Comparison of ENCODE assay signal across 15 cellular contexts in the genomic region with DNA sequence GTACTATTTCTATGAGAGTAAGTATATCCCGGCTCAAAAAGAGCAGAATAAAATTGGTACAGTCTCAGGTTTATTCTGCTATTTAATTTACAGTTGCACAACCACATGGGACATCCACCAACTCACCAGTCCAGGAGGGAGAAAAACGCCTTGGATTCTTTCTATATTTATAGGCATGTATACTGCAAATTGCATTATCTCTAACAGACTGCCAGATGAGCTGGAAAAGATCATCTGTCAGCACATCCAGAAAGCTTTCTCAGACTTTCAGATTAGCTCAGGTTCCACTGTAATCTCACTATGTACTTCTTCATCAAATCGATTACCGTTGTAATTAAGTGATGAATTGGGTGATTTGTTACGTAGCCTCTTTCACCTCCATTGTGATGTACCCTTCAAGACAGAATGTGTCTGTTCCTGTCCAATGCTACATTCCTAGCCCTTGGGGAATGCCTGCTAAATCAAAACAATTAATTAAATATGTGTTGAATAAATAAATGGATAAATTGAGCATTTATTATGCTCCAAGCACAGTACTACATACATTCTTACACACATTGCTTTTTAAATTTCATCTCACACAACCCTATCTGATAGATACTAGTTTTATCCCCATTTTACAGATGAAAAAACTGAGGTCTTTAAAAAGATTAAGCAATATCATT.
DNase-seq lines count a peak whose midpoint lies in the region; TF ChIP-seq lines count a peak whose summit lies in the region.
"Had no signal": no experiment of that assay in that cellular context is flagged by ENCODE, and none has a peak within 500 bp of the region (broad histone marks: within the 10 kb centered on the region; RNA-seq: fewer than 3 reads in every experiment).

No MANE protein-coding gene starts in this region.

- no peaks in the 10 kb centered on the region for H3K9me3 ChIP-seq in WERI-Rb-1 (ENCODE audit: severe bottlenecking)

- H3K27me3 ChIP-seq in WERI-Rb-1 (ENCODE audit: insufficient read depth, low read depth, severe bottlenecking), result no peaks in the 10 kb centered on the region
- H3K27me3 ChIP-seq: BLaER1 treated with 17β-estradiol and CSF1 and Interleukin-3, amounts not matched to agents 10 nM and 100 nM had no signal

- DNase-seq in NCI-H82 (lab: John Stamatoyannopoulos, UW), result peak; percentile 86
- no peak for DNase-seq in WERI-Rb-1
- DNase-seq in foreskin fibroblast, result peak; percentile 6 to 23
- peak; percentile 32 for DNase-seq in superior temporal gyrus (ENCODE audit: extremely low spot score)
- no peak for DNase-seq in NCI-H2107 (lab: John Stamatoyannopoulos, UW)
- no peak for DNase-seq in NCI-H1930 (lab: John Stamatoyannopoulos, UW)
- DNase-seq in DMS 273 (lab: John Stamatoyannopoulos, UW; ENCODE audit: unreplicated experiment), result no peak
- DNase-seq: 8988T; AML-193; CD4-positive, CD25-positive, alpha-beta regulatory T cell; DMS79; H7; IMR-90 had no signal

- no peaks in the 10 kb centered on the region for H3K36me3 ChIP-seq in WERI-Rb-1
- H3K36me3 ChIP-seq: BLaER1 treated with 17β-estradiol and CSF1 and Interleukin-3, amounts not matched to agents 10 nM and 100 nM had no signal

- H3K27ac ChIP-seq in WERI-Rb-1, result peak overlapping the region; percentile 57
- H3K27ac ChIP-seq: BLaER1 treated with 17β-estradiol and CSF1 and Interleukin-3, amounts not matched to agents 10 nM and 100 nM had no signal

- no peak for TF ChIP-seq CTCF in WERI-Rb-1 (IDR thresholded peaks at IDR 0.05; ENCODE audit: low read depth, low read length)
- no peak for TF ChIP-seq CTCF in foreskin fibroblast (IDR thresholded peaks at IDR 0.05; ENCODE audit: low read depth, low read length)

- H3K4me3 ChIP-seq in WERI-Rb-1 (ENCODE audit: low read depth, low read length), result no peak overlapping the region
- no peak overlapping the region for H3K4me3 ChIP-seq in foreskin fibroblast (ENCODE audit: low read depth in 1 of 2, low read length in 2 of 2)
- H3K4me3 ChIP-seq: BLaER1 treated with 17β-estradiol and CSF1 and Interleukin-3, amounts not matched to agents 10 nM and 100 nM; GM23338 had no signal

Comparison
In these comparisons a context has a peak if more than half of its experiments do, and no peak if none do; other contexts are left out.
1. DNase-seq: peak in NCI-H82 (single experiment), foreskin fibroblast (2 of 2) and superior temporal gyrus (single experiment); none in WERI-Rb-1 (single experiment), NCI-H2107 (single experiment), NCI-H1930 (0 of 2) and DMS 273 (single experiment).